In the genomic region with DNA sequence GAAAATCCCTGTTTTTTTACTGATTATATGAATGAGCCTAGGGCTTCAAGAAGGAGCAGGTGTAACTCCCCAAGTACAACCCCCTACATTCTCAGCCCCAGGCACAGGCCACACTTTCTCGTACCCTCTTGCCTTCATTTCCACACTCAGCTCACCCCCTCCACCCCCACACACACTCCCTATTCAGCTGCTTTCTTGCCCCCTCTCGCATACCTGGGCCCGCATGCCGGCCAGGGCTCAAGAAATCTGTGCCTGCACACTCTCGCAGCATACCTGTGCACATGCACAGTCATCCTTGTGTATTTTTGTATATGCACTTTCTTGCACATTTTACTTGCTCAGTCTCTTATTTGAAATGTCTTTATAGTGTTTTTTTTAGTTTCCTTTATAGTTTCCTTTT, we compare ENCODE assay signal across 10 cellular contexts. TPM values are rescaled to one million over a fixed set of nuclear protein-coding genes. Genes with fewer than 3 reads are reported as not detected.
A peak's percentile ranks its signal among the peaks of the same experiment; 100 is the strongest.
DNase-seq lines count a peak whose midpoint lies in the region; ATAC-seq and TF ChIP-seq lines count a peak whose summit lies in the region.
"Had no signal": no experiment of that assay in that cellular context is flagged by ENCODE, and none has a peak within 500 bp of the region (broad histone marks: within the 10 kb centered on the region; RNA-seq: fewer than 3 reads in every experiment).

No MANE protein-coding gene starts in this region.

- H3K36me3 Mint-ChIP-seq in activated CD8-positive, alpha-beta T cell treated with anti-CD3 and anti-CD28 coated beads for 36 hours (ENCODE audit: low read depth), result peaks cover 2% of the 10 kb centered on the region

- 0 out of 2 replicates have a peak, but pooled peaks cover 1% of the 10 kb centered on the region for H3K36me3 ChIP-seq in H7 (replicated peaks; ENCODE audit: control insufficient read depth, insufficient read depth, low read length)
- no peaks in the 10 kb centered on the region for H3K36me3 ChIP-seq in iPS-15b (ENCODE audit: control insufficient read depth, insufficient read depth, low read length)

- no peak for ATAC-seq in activated CD8-positive, alpha-beta T cell treated with anti-CD3 and anti-CD28 coated beads for 36 hours
- ATAC-seq in HG02571 (IDR thresholded peaks at IDR 0.05; ENCODE audit: unreplicated experiment) (no peak), HG03571 (IDR thresholded peaks at IDR 0.05; ENCODE audit: unreplicated experiment) (no peak)

- no peak overlapping the region for H3K9ac ChIP-seq in iPS-15b (ENCODE audit: low read depth, low read length)

- H3K27me3 ChIP-seq in H7 (ENCODE audit: control insufficient read depth, insufficient read depth, low read length), result peaks cover 3% of the 10 kb centered on the region; the same call in 1 of the 2 replicates
- H3K27me3 ChIP-seq in iPS-15b (ENCODE audit: control insufficient read depth, insufficient read depth, low read length), result peaks cover 23% of the 10 kb centered on the region

- H3K4me1 Mint-ChIP-seq in activated CD8-positive, alpha-beta T cell treated with anti-CD3 and anti-CD28 coated beads for 36 hours (ENCODE audit: low read depth), result peaks cover 14% of the 10 kb centered on the region

- POLR2A ChIA-PET in activated CD8-positive, alpha-beta T cell treated with anti-CD3 and anti-CD28 coated beads for 36 hours (lab: Charles Lee), result interaction anchor here (1.8 kb wide), 1 partner anchor 117 kb away, joined by 4 read pairs; a partner anchor contains a TSS

- no peaks in the 10 kb centered on the region for H3K9me3 ChIP-seq in iPS-15b (ENCODE audit: control insufficient read depth, insufficient read depth, low read length)

- H3K27me3 Mint-ChIP-seq in activated CD8-positive, alpha-beta T cell treated with anti-CD3 and anti-CD28 coated beads for 36 hours, result peaks cover 30% of the 10 kb centered on the region

- TF ChIP-seq CTCF in activated CD8-positive, alpha-beta T cell treated with anti-CD3 and anti-CD28 coated beads for 36 hours (IDR thresholded peaks at IDR 0.05), result no peak

- DNase-seq in H7 (peak; percentile 65), skeletal muscle cell (ENCODE audit: low read depth) (no peak), NCI-H2196 (lab: John Stamatoyannopoulos, UW; ENCODE audit: unreplicated experiment) (no peak), NCI-H774 (lab: John Stamatoyannopoulos, UW) (no peak)
- DNase-seq in activated CD8-positive, alpha-beta T cell treated with anti-CD3 and anti-CD28 coated beads for 36 hours, result no peak
- DNase-seq: amygdala, NCI-H146 had no signal

- CTCF ChIA-PET in activated CD8-positive, alpha-beta T cell treated with anti-CD3 and anti-CD28 coated beads for 36 hours (lab: Charles Lee), result interaction anchor here (1.0 to 3.9 kb wide), 4 partner anchors 22 to 402 kb away, joined by 3 to 11 read pairs (median 6); a partner anchor contains a TSS

- H3K27ac Mint-ChIP-seq in activated CD8-positive, alpha-beta T cell treated with anti-CD3 and anti-CD28 coated beads for 36 hours, result no peak overlapping the region

- H3K4me3 Mint-ChIP-seq in activated CD8-positive, alpha-beta T cell treated with anti-CD3 and anti-CD28 coated beads for 36 hours, result peak overlapping the region; percentile 37

- peaks cover 33% of the 10 kb centered on the region for H3K4me1 ChIP-seq in iPS-15b (ENCODE audit: control insufficient read depth, insufficient read depth, low read length)

- no peaks in the 10 kb centered on the region for H3K9me3 Mint-ChIP-seq in activated CD8-positive, alpha-beta T cell treated with anti-CD3 and anti-CD28 coated beads for 36 hours

- intact Hi-C loops in activated CD8-positive, alpha-beta T cell treated with anti-CD3 and anti-CD28 coated beads for 36 hours (cut with micrococcal nuclease), result no loop called here

- H3K4me3 ChIP-seq in H7 (ENCODE audit: insufficient read depth, low read depth, low read length) (no peak overlapping the region), iPS-15b (ENCODE audit: low read depth, low read length) (peak overlapping the region; percentile 88), skeletal muscle cell (ENCODE audit: low read depth, low read length) (peak overlapping the region; percentile 63)

RNA-seq across cellular contexts. Expression of a gene that starts 2.0 kb away (rescaled TPM):
- 64.1 and 79.8 TPM in 2 replicates for total RNA-seq in H7 (2014; rRNA removed; shearing (Covaris generic))
- total RNA-seq in activated CD8-positive, alpha-beta T cell treated with anti-CD3 and anti-CD28 coated beads for 36 hours, result 1 to 10 TPM; 3.8 to 4.5 TPM

Comparison
In these comparisons a context has a peak if more than half of its experiments do, and no peak if none do; other contexts are left out.
1. RNA of a gene that starts 2.0 kb away (total RNA-seq): 64.1 to 79.8 TPM in H7; 3.8 to 4.5 TPM in activated CD8-positive, alpha-beta T cell treated with anti-CD3 and anti-CD28 coated beads for 36 hours; every median in the first group is over 10 times any median in the second.